In the genomic region with DNA sequence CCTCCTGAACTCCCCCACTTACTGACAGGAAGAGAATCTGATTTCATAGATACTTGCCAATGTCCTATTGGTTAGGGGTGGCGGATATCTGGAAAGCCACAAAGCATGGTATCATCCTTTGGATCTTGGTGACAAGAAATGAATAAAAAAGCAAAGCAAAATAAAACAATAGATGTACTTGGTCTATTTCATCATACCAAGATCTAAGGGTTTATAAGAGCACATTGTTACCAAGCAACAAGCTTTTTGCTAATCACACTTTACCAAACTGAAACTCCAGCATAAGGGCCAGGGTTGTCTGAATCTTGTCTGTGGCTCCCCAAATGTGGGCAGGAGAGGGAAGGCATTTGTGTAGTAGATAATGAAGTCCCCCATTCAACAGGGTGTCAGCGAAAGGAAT, we compare ENCODE assay signal across 1 cellular context.
TF ChIP-seq lines count a peak whose summit lies in the region.

No MANE protein-coding gene starts in this region.

TF ChIP-seq in K562, 482 proteins besides CTCF, POLR2A, EP300 and RAD21:
- TF ChIP-seq BRD9 (IDR thresholded peaks at IDR 0.05; ENCODE audit: low read depth, partially characterized antibody): no peak
- no peak for TF ChIP-seq MED1 (CRISPR knock-in tag; IDR thresholded peaks at IDR 0.05; ENCODE audit: borderline replicate concordance)
- no peak for TF ChIP-seq SRSF7 (optimal IDR thresholded peaks at IDR 0.05; ENCODE audit: low read depth, low read length)
- peak; percentile 39 for TF ChIP-seq RFX1 (IDR thresholded peaks at IDR 0.05)
- TF ChIP-seq ZNF431 (CRISPR knock-in tag; IDR thresholded peaks at IDR 0.05): no peak
- TF ChIP-seq, protein P1, sequence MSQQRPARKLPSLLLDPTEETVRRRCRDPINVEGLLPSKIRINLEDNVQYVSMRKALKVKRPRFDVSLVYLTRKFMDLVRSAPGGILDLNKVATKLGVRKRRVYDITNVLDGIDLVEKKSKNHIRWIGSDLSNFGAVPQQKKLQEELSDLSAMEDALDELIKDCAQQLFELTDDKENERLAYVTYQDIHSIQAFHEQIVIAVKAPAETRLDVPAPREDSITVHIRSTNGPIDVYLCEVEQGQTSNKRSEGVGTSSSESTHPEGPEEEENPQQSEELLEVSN (IDR thresholded peaks at IDR 0.05; ENCODE audit: borderline replicate concordance in 1 of 2, extremely low read depth in 1 of 2, insufficient read depth in 1 of 2, insufficient read length in 1 of 2, low read depth in 1 of 2, low read length in 1 of 2, poor library complexity in 1 of 2, severe bottlenecking in 1 of 2): no peak
- TF ChIP-seq CEBPB (tag; IDR thresholded peaks at IDR 0.05): peak; percentile 63
- TF ChIP-seq CEBPG (CRISPR knock-in tag; IDR thresholded peaks at IDR 0.05): no peak
- TF ChIP-seq CEBPG (tag; conservative IDR thresholded peaks at IDR 0.05 in 1 of 2, IDR thresholded peaks at IDR 0.05 in 1 of 2): peak; percentile 37 to 60; a peak in 3 of 4 replicates
- no peak for TF ChIP-seq ZNF23 (CRISPR knock-in tag; IDR thresholded peaks at IDR 0.05)
